28 cellular contexts compared by ENCODE assay signal in the genomic region with DNA sequence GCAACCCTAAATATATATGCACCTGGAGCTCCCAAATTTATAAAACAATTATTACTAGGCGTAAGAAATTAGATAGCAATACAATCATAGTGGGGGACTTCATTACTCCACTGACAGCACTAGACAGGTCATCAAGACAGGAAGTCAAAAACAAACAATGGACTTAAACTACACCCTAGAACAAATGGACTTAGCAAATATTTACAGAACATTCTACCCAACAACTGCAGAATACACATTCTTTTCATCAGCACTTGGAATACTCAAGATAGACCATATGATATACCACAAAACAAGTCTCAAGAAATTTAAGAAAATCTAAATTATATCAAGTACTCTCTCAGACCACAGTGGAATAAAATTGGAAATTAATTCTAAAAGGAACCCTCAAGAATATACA.
"Had no signal": no experiment of that assay in that cellular context is flagged by ENCODE, and none has a peak within 500 bp of the region (broad histone marks: within the 10 kb centered on the region; RNA-seq: fewer than 3 reads in every experiment).

No MANE protein-coding gene starts in this region.

- H3K36me3 Mint-ChIP-seq: neural progenitor cell had no signal

- H3K27ac Mint-ChIP-seq: dendritic cell treated with granulocyte-macrophage colony-stimulating factor and Interleukin-4, amounts not matched to agents 40 ng/mL and 50 ng/mL, for 4 days; naive thymus-derived CD4-positive, alpha-beta T cell; nephron; neural progenitor cell; progenitor cell of endocrine pancreas had no signal

- H3K36me3 ChIP-seq: esophagus muscularis mucosa, gastroesophageal sphincter, heart left ventricle, left lung, neural progenitor cell, stomach, thyroid gland, vagina had no signal

- H3K9me3 ChIP-seq: thyroid gland had no signal

- ATAC-seq: foreskin keratinocyte; gastroesophageal sphincter; heart left ventricle; left cardiac atrium; left lung; naive thymus-derived CD4-positive, alpha-beta T cell; sciatic nerve had no signal

- FAIRE-seq: endothelial cell of umbilical vein had no signal

- H3K4me3 ChIP-seq: esophagus muscularis mucosa, gastroesophageal sphincter, heart left ventricle, hepatocyte, left lung, neural progenitor cell, smooth muscle cell, stomach, thyroid gland, vagina had no signal

- H3K4me2 ChIP-seq: hepatocyte, neural progenitor cell, smooth muscle cell had no signal

- H3K9ac ChIP-seq: neural progenitor cell, parathyroid adenoma had no signal

- H3K27ac ChIP-seq: esophagus muscularis mucosa, foreskin keratinocyte, gastroesophageal sphincter, heart left ventricle, hepatocyte, left lung, neural progenitor cell, parathyroid adenoma, stomach, thyroid gland, vagina had no signal

- H3K27me3 ChIP-seq: esophagus muscularis mucosa, foreskin keratinocyte, gastroesophageal sphincter, heart left ventricle, hepatocyte, left lung, neural progenitor cell, stomach, thyroid gland, vagina had no signal

- H3K4me1 ChIP-seq: esophagus muscularis mucosa, gastroesophageal sphincter, heart left ventricle, left lung, neural progenitor cell, parathyroid adenoma, stomach, thyroid gland had no signal

- H3K79me2 ChIP-seq: parathyroid adenoma had no signal

- DNase-seq: effector CD8-positive, alpha-beta T cell; foreskin keratinocyte; heart left ventricle; left cardiac atrium; left lung; mesendoderm; midbrain; naive thymus-derived CD4-positive, alpha-beta T cell; stimulated activated CD4-positive, alpha-beta T cell treated with anti-CD3 and anti-CD28 coated beads, Interleukin-12 subunit alpha, Interleukin-12 subunit beta, amount 100 ng/mL, for 4 hours; stimulated activated CD4-positive, alpha-beta T cell treated with anti-CD3 and anti-CD28 coated beads, Interleukin-1b, Interleukin-23, amount 100 ng/mL, for 48 hours; stimulated activated CD4-positive, alpha-beta T cell treated with anti-CD3 and anti-CD28 coated beads, Interleukin-4, amount 100 ng/mL, for 1 hour; stimulated activated CD8-positive, alpha-beta memory T cell treated with anti-CD3 and anti-CD28 coated beads, Interleukin-4, amount 100 ng/mL, for 48 hours; stimulated activated naive CD4-positive, alpha-beta T cell treated with Interleukin-2 at 50 U/mL for 16 hours; stomach; thyroid gland; trophoblast cell had no signal

- H3K4me3 Mint-ChIP-seq: dendritic cell treated with granulocyte-macrophage colony-stimulating factor and Interleukin-4, amounts not matched to agents 40 ng/mL and 50 ng/mL, for 4 days; naive thymus-derived CD4-positive, alpha-beta T cell; nephron; neural progenitor cell had no signal

- H2AFZ ChIP-seq: hepatocyte, neural progenitor cell, parathyroid adenoma had no signal

- H3K27me3 Mint-ChIP-seq: dendritic cell treated with granulocyte-macrophage colony-stimulating factor and Interleukin-4, amounts not matched to agents 40 ng/mL and 50 ng/mL, for 4 days; progenitor cell of endocrine pancreas had no signal

- H3K4me1 Mint-ChIP-seq: nephron had no signal
